In the genomic region with DNA sequence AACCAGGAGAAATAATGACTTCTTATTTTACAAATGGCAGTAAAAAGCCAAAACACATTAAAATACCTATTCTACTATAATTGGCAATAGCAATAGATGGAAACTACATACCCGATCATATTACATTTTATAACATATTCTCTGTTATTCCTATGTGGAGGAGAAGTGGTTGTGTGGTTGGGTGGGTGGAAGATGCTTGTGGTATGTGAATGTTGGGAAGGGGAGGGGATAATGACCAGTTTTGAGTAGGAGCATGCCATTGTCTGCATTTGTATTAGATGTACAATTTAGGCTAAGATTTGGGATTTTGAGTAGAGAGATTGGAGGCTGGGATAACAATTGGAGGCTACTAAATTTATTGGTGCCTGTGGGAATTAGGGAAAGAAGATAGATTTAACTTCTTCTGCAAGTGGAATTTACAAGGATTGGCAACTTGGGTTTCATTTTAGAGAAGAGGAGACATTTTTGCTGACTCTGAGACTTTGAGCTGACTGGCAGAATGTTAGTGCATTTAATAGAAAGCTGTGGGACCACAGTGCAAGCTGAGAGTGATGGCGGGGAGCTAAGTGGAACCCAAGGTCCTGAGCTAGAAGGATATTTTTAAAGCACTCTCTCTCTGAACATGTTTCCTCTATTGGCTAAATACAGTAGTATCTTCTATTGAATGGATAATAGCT, we compare ENCODE assay signal across 15 cellular contexts.
DNase-seq lines count a peak whose midpoint lies in the region; ATAC-seq, FAIRE-seq and TF ChIP-seq lines count a peak whose summit lies in the region.
"Had no signal": no experiment of that assay in that cellular context is flagged by ENCODE, and none has a peak within 500 bp of the region (broad histone marks: within the 10 kb centered on the region; RNA-seq: fewer than 3 reads in every experiment).

No MANE protein-coding gene starts in this region.

- no peak overlapping the region for H3K4ac ChIP-seq in IMR-90 (ENCODE audit: low read depth, low read length)

- no peak for TF ChIP-seq RAD21 in IMR-90 (IDR thresholded peaks at IDR 0.05; ENCODE audit: low read length)

- no peak overlapping the region for H3K18ac ChIP-seq in IMR-90 (ENCODE audit: low read depth, low read length)

- H3K4me3 Mint-ChIP-seq in astrocyte (ENCODE audit: unreplicated experiment), result no peak overlapping the region
- H3K4me3 Mint-ChIP-seq: CD4-positive, alpha-beta T cell had no signal

- no peak overlapping the region for H2BK120ac ChIP-seq in IMR-90 (ENCODE audit: low read depth, low read length)

- no peaks in the 10 kb centered on the region for H3K36me3 Mint-ChIP-seq in astrocyte (ENCODE audit: low read depth, unreplicated experiment)

- TF ChIP-seq CTCF in IMR-90 (conservative IDR thresholded peaks at IDR 0.05; ENCODE audit: low read depth, low read length) (no peak), astrocyte (IDR thresholded peaks at IDR 0.05; ENCODE audit: insufficient read depth, low read depth, low read length) (no peak)

- no peak overlapping the region for H4K5ac ChIP-seq in IMR-90 (ENCODE audit: low read depth, low read length)

- in situ Hi-C loops in IMR-90 (cut with MboI; ENCODE audit: low sequenced_read_pairs), result no loop called here

- H3K23ac ChIP-seq in IMR-90 (ENCODE audit: low read depth, low read length), result no peak overlapping the region

- H3K27me3 ChIP-seq in IMR-90 (ENCODE audit: control insufficient read depth, insufficient read depth, low read length) (no peaks in the 10 kb centered on the region), astrocyte (ENCODE audit: insufficient read depth, low read length) (no peaks in the 10 kb centered on the region)

- no peaks in the 10 kb centered on the region for H3K79me2 ChIP-seq in astrocyte (ENCODE audit: insufficient read depth, low read length)

- no peak overlapping the region; the same call in 1 of the 2 replicates for H3K56ac ChIP-seq in IMR-90 (ENCODE audit: extremely low read depth, insufficient read depth, low read length)

- DNase-seq in left ventricle myocardium superior, result no peak
- no peak for DNase-seq in Right ventricle myocardium inferior (ENCODE audit: missing footprints)
- DNase-seq in IMR-90, result no peak
- DNase-seq in astrocyte (ENCODE audit: low read depth), result peak; percentile 54
- DNase-seq in DMS153 treated with DMSO at 0.1 percent for 48 hours (lab: John Stamatoyannopoulos, UW; ENCODE audit: unreplicated experiment), result no peak
- DNase-seq: AML-193; CD4-positive, alpha-beta T cell; DMS153; DMS79 treated with DMSO at 0.1 percent for 48 hours; GF-D8; GOT3; H7 had no signal

- dilution Hi-C loops in IMR-90 (cut with HindIII; ENCODE audit: low sequenced_read_pairs, unreplicated experiment), result no loop called here

- no peak overlapping the region for H4K91ac ChIP-seq in IMR-90 (ENCODE audit: insufficient read depth, low read depth, low read length)

- no peaks in the 10 kb centered on the region for H4K20me1 ChIP-seq in IMR-90 (ENCODE audit: insufficient read depth, low read length)
- no peaks in the 10 kb centered on the region for H4K20me1 ChIP-seq in astrocyte (ENCODE audit: insufficient read depth, low read length)

- POLR2A ChIA-PET in IMR-90 (lab: Charles Lee; ENCODE audit: unreplicated experiment), result no interaction called here

- H3K9ac ChIP-seq in IMR-90 (ENCODE audit: low read depth, low read length) (no peak overlapping the region), astrocyte (ENCODE audit: low read length) (no peak overlapping the region)

- no peak for TF ChIP-seq POLR2A in IMR-90 (IDR thresholded peaks at IDR 0.05; ENCODE audit: low read depth, low read length)

- H2AK9ac ChIP-seq in IMR-90 (replicated peaks; ENCODE audit: low read depth, low read length, poor library complexity), result no peak overlapping the region

- no peaks in the 10 kb centered on the region for H3K36me3 ChIP-seq in IMR-90 (ENCODE audit: control insufficient read depth, insufficient read depth, low read length)
- no peaks in the 10 kb centered on the region for H3K36me3 ChIP-seq in astrocyte (ENCODE audit: insufficient read depth, low read length)

- H3K4me3 ChIP-seq in IMR-90 (ENCODE audit: insufficient read depth, low read depth, low read length) (no peak overlapping the region), astrocyte (ENCODE audit: insufficient read depth, low read depth, low read length) (no peak overlapping the region)

- CTCF ChIA-PET in IMR-90 (lab: Yijun Ruan, JAX), result interaction anchor here (1.0 to 1.5 kb wide), 2 partner anchors 10 to 23 kb away, joined by 3 read pairs; no protein-coding TSS in a partner anchor

- no TSS peak for BruUV-seq in IMR-90 (replicated peaks; lab: Mats Ljungman, UMichigan)

- peaks cover 20% of the 10 kb centered on the region for H3K4me1 Mint-ChIP-seq in astrocyte (ENCODE audit: low read depth, unreplicated experiment)

- no peak for FAIRE-seq in astrocyte (lab: Jason Lieb, UNC)
- FAIRE-seq: A204.1 had no signal

- no peak overlapping the region for H2BK15ac ChIP-seq in IMR-90 (ENCODE audit: low read depth, low read length)

- no peaks in the 10 kb centered on the region for H3K9me1 ChIP-seq in IMR-90 (ENCODE audit: insufficient read depth, low read length)

- intact Hi-C loops in left ventricle myocardium superior (cut with micrococcal nuclease), result no loop called here
- intact Hi-C loops in Right ventricle myocardium inferior (cut with DNase I), result no loop called here
- intact Hi-C loops in IMR-90 (cut with micrococcal nuclease), result loop anchor here (2.0 kb wide), 1 partner anchor 16 kb away; no protein-coding TSS in a partner anchor

- H3K9me3 Mint-ChIP-seq in astrocyte (ENCODE audit: unreplicated experiment), result no peaks in the 10 kb centered on the region
- H3K9me3 Mint-ChIP-seq: CD4-positive, alpha-beta T cell had no signal

- no peak overlapping the region for H2AK5ac ChIP-seq in IMR-90 (ENCODE audit: low read depth, low read length)

- H2AFZ ChIP-seq in IMR-90 (replicated peaks; ENCODE audit: low read length, poor library complexity) (no peak overlapping the region), astrocyte (ENCODE audit: low read depth, low read length) (no peak overlapping the region)

- no peaks in the 10 kb centered on the region for H3K79me1 ChIP-seq in IMR-90 (ENCODE audit: low read depth in 1 of 2, low read length in 2 of 2)

- no peak overlapping the region for H2BK20ac ChIP-seq in IMR-90 (ENCODE audit: low read depth, low read length)

- H4K8ac ChIP-seq in IMR-90 (ENCODE audit: low read depth in 2 of 2, low read length in 2 of 2), result no peak overlapping the region

- H3K4me2 ChIP-seq in IMR-90 (ENCODE audit: low read depth, low read length) (no peak overlapping the region), astrocyte (ENCODE audit: low read length) (no peak overlapping the region)

- H3K4me1 ChIP-seq in IMR-90 (ENCODE audit: control insufficient read depth, insufficient read depth, low read length) (peaks cover 2% of the 10 kb centered on the region), astrocyte (ENCODE audit: insufficient read depth, low read length) (peaks cover 10% of the 10 kb centered on the region)

- no peak overlapping the region for H3K14ac ChIP-seq in IMR-90 (replicated peaks; ENCODE audit: low read depth, low read length)

- H3K27ac Mint-ChIP-seq in astrocyte (ENCODE audit: unreplicated experiment), result peak overlapping the region; percentile 73
- H3K27ac Mint-ChIP-seq: CD4-positive, alpha-beta T cell had no signal

- ATAC-seq in left ventricle myocardium superior, result peak; percentile 24
- ATAC-seq in Right ventricle myocardium inferior, result no peak
- ATAC-seq in IMR-90 (ENCODE audit: low read depth), result no peak
- ATAC-seq in GM21447 (IDR thresholded peaks at IDR 0.05; ENCODE audit: unreplicated experiment), result no peak

- WGBS in IMR-90 (ENCODE audit: extremely low coverage in 2 of 2, insufficient read length in 1 of 2), 2 experiments, result no CpG with 5 or more reads among the region's 2 CpGs

- H2BK5ac ChIP-seq in IMR-90 (ENCODE audit: low read depth, low read length, poor library complexity, severe bottlenecking), result no peak overlapping the region

- H3K9me3 ChIP-seq in IMR-90 (ENCODE audit: control insufficient read depth, insufficient read depth, low read length), result no peaks in the 10 kb centered on the region
- H3K9me3 ChIP-seq in astrocyte (ENCODE audit: insufficient read depth, low read depth, low read length), result no peaks in the 10 kb centered on the region

- H3K27ac ChIP-seq in IMR-90 (ENCODE audit: insufficient read depth, low read length), result no peak overlapping the region
- H3K27ac ChIP-seq in astrocyte (ENCODE audit: low read depth, low read length), result no peak overlapping the region
- H3K27ac ChIP-seq: C4-2B had no signal

- H3K27me3 Mint-ChIP-seq in astrocyte (ENCODE audit: low read depth, unreplicated experiment), result no peaks in the 10 kb centered on the region
- H3K27me3 Mint-ChIP-seq: CD4-positive, alpha-beta T cell had no signal

TF ChIP-seq in IMR-90, 13 proteins besides CTCF, POLR2A, EP300 and RAD21:
- no peak for TF ChIP-seq CHD1 (IDR thresholded peaks at IDR 0.05; ENCODE audit: low read depth, low read length)
- peak; percentile 62 for TF ChIP-seq MAFK (IDR thresholded peaks at IDR 0.05; ENCODE audit: low read depth, low read length)
- no peak for TF ChIP-seq NFE2L2 (IDR thresholded peaks at IDR 0.05; ENCODE audit: low read depth, low read length)
- TF ChIP-seq RCOR1 (IDR thresholded peaks at IDR 0.05; ENCODE audit: insufficient replicate concordance, low read length), result no peak
- TF ChIP-seq MXI1 (IDR thresholded peaks at IDR 0.05; ENCODE audit: borderline replicate concordance, low read depth, low read length), result no peak
